ENCODE assay signal across 20 cellular contexts in the genomic region with DNA sequence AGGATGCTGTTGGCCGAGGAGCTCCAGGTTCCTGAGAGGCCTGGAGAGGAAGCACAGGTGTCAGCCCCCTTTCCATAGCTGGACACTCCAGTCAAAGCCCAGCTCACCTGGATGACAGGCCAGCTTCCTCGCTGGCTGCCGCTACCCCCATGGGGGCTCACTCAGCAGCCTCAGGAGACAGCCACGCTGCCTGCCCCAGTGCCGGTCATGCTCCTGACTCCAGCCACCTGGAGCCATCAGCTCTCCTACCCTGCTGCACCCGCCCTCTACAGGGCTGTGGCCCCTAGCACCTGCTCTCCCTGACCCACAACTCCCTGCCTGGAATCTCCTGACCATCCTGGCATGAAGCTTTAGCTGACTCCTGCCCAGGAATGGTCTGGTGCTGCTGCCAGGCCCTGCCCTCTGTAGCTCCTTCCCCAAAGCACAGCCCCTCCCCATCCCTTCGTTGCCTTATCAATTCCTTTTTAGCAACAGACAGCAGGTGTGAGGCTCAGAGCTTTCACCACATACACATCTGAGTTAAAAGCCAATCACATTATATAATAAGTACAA.
A peak's percentile ranks its signal among the peaks of the same experiment; 100 is the strongest.
DNase-seq lines count a peak whose midpoint lies in the region; ATAC-seq and TF ChIP-seq lines count a peak whose summit lies in the region.
"Had no signal": no experiment of that assay in that cellular context is flagged by ENCODE, and none has a peak within 500 bp of the region (broad histone marks: within the 10 kb centered on the region; RNA-seq: fewer than 3 reads in every experiment).

No MANE protein-coding gene starts in this region.

- WGBS in stomach, 5 donors: 63 to 94% (median 77%) methylated on average over 5 to 7 of the region's 7 CpGs
- WGBS in esophagus squamous epithelium, 2 donors: 87 to 93% methylated on average over 2 to 6 of the region's 7 CpGs

- peak overlapping the region; percentile 55 for H3K27ac Mint-ChIP-seq in activated naive CD4-positive, alpha-beta T cell treated with anti-CD3 and anti-CD28 coated beads, Interleukin-2, amount 10 ng/mL, durations not matched to agents 7 days and 5 days
- peak overlapping the region; percentile 46 for H3K27ac Mint-ChIP-seq in activated naive CD8-positive, alpha-beta T cell treated with anti-CD3 and anti-CD28 coated beads, Interleukin-2, amount 50 U/mL, for 24 hours
- H3K27ac Mint-ChIP-seq in naive thymus-derived CD8-positive, alpha-beta T cell: peak overlapping the region in 5 of 10 donors; percentile 29 to 89 (median 69)

- peaks cover 0 to 4% (median 0%) of the 10 kb centered on the region in 4 donors for H3K4me1 ChIP-seq in stomach
- H3K4me1 ChIP-seq in esophagus squamous epithelium: no peaks in the 10 kb centered on the region
- H3K4me1 ChIP-seq: BE2C, colonic mucosa, upper lobe of left lung had no signal

- H3K27ac ChIP-seq in stomach (no peak overlapping the region), esophagus squamous epithelium (no peak overlapping the region)
- H3K27ac ChIP-seq: colonic mucosa, GM23248, hepatocyte, upper lobe of left lung had no signal

- no peaks in the 10 kb centered on the region for H3K9me3 Mint-ChIP-seq in activated naive CD4-positive, alpha-beta T cell treated with anti-CD3 and anti-CD28 coated beads, Interleukin-2, amount 10 ng/mL, durations not matched to agents 7 days and 5 days
- H3K9me3 Mint-ChIP-seq in activated naive CD8-positive, alpha-beta T cell treated with anti-CD3 and anti-CD28 coated beads, Interleukin-2, amount 50 U/mL, for 24 hours: no peaks in the 10 kb centered on the region
- no peaks in the 10 kb centered on the region for H3K9me3 Mint-ChIP-seq in naive thymus-derived CD8-positive, alpha-beta T cell
- H3K9me3 Mint-ChIP-seq: naive thymus-derived CD4-positive, alpha-beta T cell had no signal

- no peaks in the 10 kb centered on the region for H3K9me3 ChIP-seq in stomach
- no peaks in the 10 kb centered on the region for H3K9me3 ChIP-seq in esophagus squamous epithelium
- H3K9me3 ChIP-seq: BE2C, colonic mucosa, upper lobe of left lung had no signal

- TF ChIP-seq POLR2A in stomach (IDR thresholded peaks at IDR 0.05) (no peak), esophagus squamous epithelium (IDR thresholded peaks at IDR 0.05) (no peak)

- H3K36me3 ChIP-seq in stomach (peaks cover 5 to 99% (median 76%) of the 10 kb centered on the region in 4 donors), esophagus squamous epithelium (peaks cover 5 to 75% (median 8%) of the 10 kb centered on the region in 3 donors)
- H3K36me3 ChIP-seq: BE2C, colonic mucosa had no signal

- H3K27me3 ChIP-seq in stomach (no peaks in the 10 kb centered on the region), esophagus squamous epithelium (no peaks in the 10 kb centered on the region)
- H3K27me3 ChIP-seq: BE2C, colonic mucosa, hepatocyte, upper lobe of left lung had no signal

- no peak for DNase-seq in activated naive CD4-positive, alpha-beta T cell treated with anti-CD3 and anti-CD28 coated beads, Interleukin-2, amount 10 ng/mL, durations not matched to agents 7 days and 5 days
- no peak for DNase-seq in activated naive CD4-positive, alpha-beta T cell (lab: John Stamatoyannopoulos, UW)
- peak; percentile 49 for DNase-seq in NCI-H774 (lab: John Stamatoyannopoulos, UW)
- no peak for DNase-seq in activated naive CD8-positive, alpha-beta T cell treated with anti-CD3 and anti-CD28 coated beads, Interleukin-2, amount 50 U/mL, for 24 hours
- DNase-seq in stomach: peak; percentile 54
- no peak for DNase-seq in kidney glomerular epithelial cell (lab: John Stamatoyannopoulos, UW)
- DNase-seq in esophagus squamous epithelium (lab: John Stamatoyannopoulos, UW): no peak
- no peak for DNase-seq in naive thymus-derived CD8-positive, alpha-beta T cell
- DNase-seq: activated CD4-positive, alpha-beta T cell treated with anti-CD3 and anti-CD28 coated beads, Interleukin-2, amount 50 U/mL, for 4 hours; activated T-cell treated with anti-CD3 and anti-CD28 coated beads for 4 hours; BE2C; colonic mucosa; GDM1; GM23248; mammary epithelial cell; naive thymus-derived CD4-positive, alpha-beta T cell; NCI-H2227 treated with DMSO at 0.1 percent for 48 hours; T-helper 1 cell; upper lobe of left lung had no signal

- H3K4me1 Mint-ChIP-seq in activated naive CD4-positive, alpha-beta T cell treated with anti-CD3 and anti-CD28 coated beads, Interleukin-2, amount 10 ng/mL, durations not matched to agents 7 days and 5 days: no peaks in the 10 kb centered on the region
- no peaks in the 10 kb centered on the region for H3K4me1 Mint-ChIP-seq in activated naive CD8-positive, alpha-beta T cell treated with anti-CD3 and anti-CD28 coated beads, Interleukin-2, amount 50 U/mL, for 24 hours
- peaks cover 0 to 1% (median 0%) of the 10 kb centered on the region in 4 donors for H3K4me1 Mint-ChIP-seq in naive thymus-derived CD8-positive, alpha-beta T cell
- H3K4me1 Mint-ChIP-seq: naive thymus-derived CD4-positive, alpha-beta T cell had no signal

- ATAC-seq in activated naive CD8-positive, alpha-beta T cell treated with anti-CD3 and anti-CD28 coated beads, Interleukin-2, amount 50 U/mL, for 24 hours: no peak
- ATAC-seq in naive thymus-derived CD8-positive, alpha-beta T cell: no peak
- ATAC-seq: naive thymus-derived CD4-positive, alpha-beta T cell had no signal

- CTCF ChIA-PET in activated naive CD4-positive, alpha-beta T cell treated with anti-CD3 and anti-CD28 coated beads, Interleukin-2, amount 10 ng/mL, durations not matched to agents 7 days and 5 days (lab: Charles Lee): interaction anchor here (0.9 kb wide), 1 partner anchor 91 kb away, joined by 3 read pairs; no protein-coding TSS in a partner anchor

- no peak overlapping the region for H3K4me3 ChIP-seq in stomach
- H3K4me3 ChIP-seq in esophagus squamous epithelium: no peak overlapping the region
- H3K4me3 ChIP-seq: colonic mucosa, GM23248, hepatocyte, upper lobe of left lung had no signal

- intact Hi-C loops in stomach (cut with DNase I; ENCODE audit: low total_unique reads): no loop called here
- intact Hi-C loops in esophagus squamous epithelium (cut with DNase I): no loop called here

- POLR2A ChIA-PET in naive thymus-derived CD8-positive, alpha-beta T cell (lab: Charles Lee): interaction anchor here (1.3 to 1.9 kb wide), 2 partner anchors 11 to 20 kb away, joined by 3 to 6 read pairs; no protein-coding TSS in a partner anchor

- no peak overlapping the region for H3K4me3 Mint-ChIP-seq in activated naive CD4-positive, alpha-beta T cell treated with anti-CD3 and anti-CD28 coated beads, Interleukin-2, amount 10 ng/mL, durations not matched to agents 7 days and 5 days
- H3K4me3 Mint-ChIP-seq in activated naive CD8-positive, alpha-beta T cell treated with anti-CD3 and anti-CD28 coated beads, Interleukin-2, amount 50 U/mL, for 24 hours: no peak overlapping the region
- peak overlapping the region in 1 of 10 donors; percentile 52 for H3K4me3 Mint-ChIP-seq in naive thymus-derived CD8-positive, alpha-beta T cell
- H3K4me3 Mint-ChIP-seq: naive thymus-derived CD4-positive, alpha-beta T cell had no signal

- peaks cover 69% of the 10 kb centered on the region for H3K36me3 Mint-ChIP-seq in activated naive CD4-positive, alpha-beta T cell treated with anti-CD3 and anti-CD28 coated beads, Interleukin-2, amount 10 ng/mL, durations not matched to agents 7 days and 5 days
- peaks cover 56% of the 10 kb centered on the region for H3K36me3 Mint-ChIP-seq in activated naive CD8-positive, alpha-beta T cell treated with anti-CD3 and anti-CD28 coated beads, Interleukin-2, amount 50 U/mL, for 24 hours (ENCODE audit: low read depth)
- peaks cover 0 to 92% (median 11%) of the 10 kb centered on the region in 3 donors for H3K36me3 Mint-ChIP-seq in naive thymus-derived CD8-positive, alpha-beta T cell

- TF ChIP-seq EP300 in stomach (IDR thresholded peaks at IDR 0.05): no peak

- no peaks in the 10 kb centered on the region for H3K27me3 Mint-ChIP-seq in activated naive CD4-positive, alpha-beta T cell treated with anti-CD3 and anti-CD28 coated beads, Interleukin-2, amount 10 ng/mL, durations not matched to agents 7 days and 5 days
- no peaks in the 10 kb centered on the region for H3K27me3 Mint-ChIP-seq in activated naive CD8-positive, alpha-beta T cell treated with anti-CD3 and anti-CD28 coated beads, Interleukin-2, amount 50 U/mL, for 24 hours
- no peaks in the 10 kb centered on the region for H3K27me3 Mint-ChIP-seq in naive thymus-derived CD8-positive, alpha-beta T cell
- H3K27me3 Mint-ChIP-seq: naive thymus-derived CD4-positive, alpha-beta T cell had no signal

- TF ChIP-seq CTCF in stomach (IDR thresholded peaks at IDR 0.05) (no peak), esophagus squamous epithelium (IDR thresholded peaks at IDR 0.05) (no peak)

Comparison
In these comparisons a context has a peak if more than half of its experiments do, and no peak if none do; other contexts are left out.
1. DNase-seq: peak in NCI-H774 (single experiment) and stomach (single experiment); none in activated naive CD4-positive, alpha-beta T cell treated with anti-CD3 and anti-CD28 coated beads, Interleukin-2, amount 10 ng/mL, durations not matched to agents 7 days and 5 days (single experiment), activated naive CD4-positive, alpha-beta T cell (0 of 4), activated naive CD8-positive, alpha-beta T cell treated with anti-CD3 and anti-CD28 coated beads, Interleukin-2, amount 50 U/mL, for 24 hours (single experiment), kidney glomerular epithelial cell (single experiment), esophagus squamous epithelium (single experiment) and naive thymus-derived CD8-positive, alpha-beta T cell (0 of 10).